Comparison of ENCODE assay signal across 18 cellular contexts in the genomic region with DNA sequence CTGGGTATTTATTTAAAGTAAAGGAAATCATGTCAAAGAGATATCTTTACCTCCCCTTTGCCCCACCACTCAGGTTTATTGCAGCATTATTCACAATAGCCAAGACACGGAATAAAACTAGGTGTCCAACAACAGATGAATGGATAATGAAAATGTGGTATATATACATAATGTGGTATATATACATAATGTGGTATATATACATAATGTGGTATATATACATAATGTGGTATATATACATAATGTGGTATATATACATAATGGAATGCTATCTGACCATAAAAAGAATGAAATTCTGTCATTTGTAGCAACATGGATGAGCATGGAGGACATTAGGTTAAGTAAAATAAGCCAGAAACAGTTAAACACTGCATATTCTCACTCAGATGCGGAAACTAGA.
DNase-seq lines count a peak whose midpoint lies in the region; ATAC-seq and FAIRE-seq lines count a peak whose summit lies in the region.
"Had no signal": no experiment of that assay in that cellular context is flagged by ENCODE, and none has a peak within 500 bp of the region (broad histone marks: within the 10 kb centered on the region; RNA-seq: fewer than 3 reads in every experiment).

No MANE protein-coding gene starts in this region.

- no peaks in the 10 kb centered on the region for H3K4me1 Mint-ChIP-seq in activated T-cell treated with anti-CD3 and anti-CD28 coated beads, Interleukin-2, amount 50 U/mL, for 72 hours (ENCODE audit: low read depth)
- H3K4me1 Mint-ChIP-seq: B cell had no signal

- ATAC-seq in activated T-cell treated with anti-CD3 and anti-CD28 coated beads, Interleukin-2, amount 50 U/mL, for 72 hours (replicated peaks in 1 of 2), result no peak
- no peak for ATAC-seq in GM21717 (IDR thresholded peaks at IDR 0.05; ENCODE audit: unreplicated experiment)
- ATAC-seq in HG03025 (IDR thresholded peaks at IDR 0.05; ENCODE audit: low FRiP score, unreplicated experiment), result no peak
- ATAC-seq: A549; CD8-positive, alpha-beta T cell had no signal

- no peaks in the 10 kb centered on the region for H3K36me3 Mint-ChIP-seq in activated T-cell treated with anti-CD3 and anti-CD28 coated beads, Interleukin-2, amount 50 U/mL, for 72 hours (ENCODE audit: insufficient read depth in 2 of 2)
- H3K36me3 Mint-ChIP-seq: CD8-positive, alpha-beta T cell had no signal

- no peak for DNase-seq in activated T-cell treated with anti-CD3 and anti-CD28 coated beads, Interleukin-2, amount 50 U/mL, for 72 hours
- DNase-seq in activated T-cell treated with anti-CD3 and anti-CD28 coated beads, Interleukin-2, amount 50 U/mL, for 48 hours, result no peak
- DNase-seq: AML-193; Caco-2; Calu3; CD4-positive, alpha-beta T cell; CD8-positive, alpha-beta T cell; DMS79 treated with DMSO at 0.1 percent for 48 hours; GF-D8 had no signal

- no peaks in the 10 kb centered on the region for H3K9me3 Mint-ChIP-seq in activated T-cell treated with anti-CD3 and anti-CD28 coated beads, Interleukin-2, amount 50 U/mL, for 72 hours
- H3K9me3 Mint-ChIP-seq: CD8-positive, alpha-beta T cell had no signal

- peak overlapping the region; percentile 32 for H3K27ac Mint-ChIP-seq in activated T-cell treated with anti-CD3 and anti-CD28 coated beads, Interleukin-2, amount 50 U/mL, for 72 hours
- H3K27ac Mint-ChIP-seq: B cell; CD4-positive, alpha-beta T cell; CD8-positive, alpha-beta T cell had no signal

- FAIRE-seq in endometrium (lab: Jason Lieb, UNC), result peak; percentile 94
- FAIRE-seq: A549, D721Med, G401.6, GM12891, GM19239 had no signal

- H3K4me3 Mint-ChIP-seq in activated T-cell treated with anti-CD3 and anti-CD28 coated beads, Interleukin-2, amount 50 U/mL, for 72 hours, result no peak overlapping the region
- H3K4me3 Mint-ChIP-seq: B cell; CD4-positive, alpha-beta T cell; CD8-positive, alpha-beta T cell had no signal

- peaks cover 6% of the 10 kb centered on the region for H3K27me3 Mint-ChIP-seq in activated T-cell treated with anti-CD3 and anti-CD28 coated beads, Interleukin-2, amount 50 U/mL, for 72 hours (ENCODE audit: low read depth)
